In genomic region chr1:15099441-15100137, GRCh38 we compare ENCODE assay signal across 1 cellular context.
TF ChIP-seq lines count a peak whose summit lies in the region.

No MANE protein-coding gene starts in this region.

TF ChIP-seq in GM23338, 12 proteins besides CTCF, POLR2A, EP300 and RAD21 (continued from another document):
- TF ChIP-seq ZNF462 (CRISPR knock-in tag; IDR thresholded peaks at IDR 0.05) (no peak), EZH2 (IDR thresholded peaks at IDR 0.05; ENCODE audit: low read depth, unreplicated experiment) (no peak), ZNF114 (CRISPR knock-in tag; IDR thresholded peaks at IDR 0.05) (no peak), ZNF331 (CRISPR knock-in tag; IDR thresholded peaks at IDR 0.05; ENCODE audit: low read depth) (no peak), JUNB (IDR thresholded peaks at IDR 0.05; ENCODE audit: unreplicated experiment) (no peak)
